ENCODE assay signal across 9 cellular contexts in genomic region chr3:49720383-49721164, GRCh38. TPM values are rescaled to one million over a fixed set of nuclear protein-coding genes. Genes with fewer than 3 reads are reported as not detected.
A peak's percentile ranks its signal among the peaks of the same experiment; 100 is the strongest.
DNase-seq lines count a peak whose midpoint lies in the region; ATAC-seq, FAIRE-seq and TF ChIP-seq lines count a peak whose summit lies in the region.
"Had no signal": no experiment of that assay in that cellular context is flagged by ENCODE, and none has a peak within 500 bp of the region (broad histone marks: within the 10 kb centered on the region; RNA-seq: fewer than 3 reads in every experiment).

No MANE protein-coding gene starts in this region.

- in situ Hi-C loops in GM12878 (cut with MboI) = no loop called here

- H3K27ac Mint-ChIP-seq in neural progenitor cell = no peak overlapping the region

- H3K79me2 ChIP-seq in GM12878 (ENCODE audit: control insufficient read depth, insufficient read depth, low read length) (peaks cover 20% of the 10 kb centered on the region), neural progenitor cell (ENCODE audit: low read depth) (peaks cover 12% of the 10 kb centered on the region)

- POLR2A ChIA-PET in GM12878 (lab: Charles Lee) = interaction anchor here (0.6 kb wide), 1 partner anchor 351 kb away, joined by 3 read pairs; no protein-coding TSS in a partner anchor

- WGBS in GM12878 (ENCODE audit: insufficient coverage, insufficient replicate concordance, low lambda C conversion rate, missing lambda C conversion rate) = 85% methylated on average over 11 of the region's 11 CpGs

- DNase-seq in GM12891 (ENCODE audit: insufficient read length, low spot score) = no peak
- no peak for DNase-seq in GM12878 (ENCODE audit: low read depth, low spot score)
- DNase-seq in neural progenitor cell (ENCODE audit: low spot score) = no peak
- no peak for DNase-seq in NCI-H1417 (lab: John Stamatoyannopoulos, UW)

- H3K27ac ChIP-seq in C4-2B (peak overlapping the region; percentile 42; the same call in 1 of the 2 replicates), GM12878 (ENCODE audit: control insufficient read depth, insufficient read depth) (no peak overlapping the region), neural progenitor cell (no peak overlapping the region)

- no TSS peak for BruUV-seq in GM12878 (replicated peaks; lab: Mats Ljungman, UMichigan)

- H3F3A ChIP-seq in neural progenitor cell (ENCODE audit: low read depth) = peaks cover 44% of the 10 kb centered on the region

- H3K9me3 ChIP-seq in GM12878 (replicated peaks; ENCODE audit: control insufficient read depth, insufficient read depth, low read length) (no peaks in the 10 kb centered on the region; the same call in 2 of the 3 replicates), neural progenitor cell (ENCODE audit: low read depth) (no peaks in the 10 kb centered on the region)

- peak overlapping the region; percentile 84 for H3K4me3 Mint-ChIP-seq in neural progenitor cell

- H3K9me3 Mint-ChIP-seq in neural progenitor cell = no peaks in the 10 kb centered on the region

- TF ChIP-seq EP300 in GM12878 (IDR thresholded peaks at IDR 0.05; ENCODE audit: borderline replicate concordance in 1 of 2, control insufficient read depth in 1 of 2, low read depth in 2 of 2, low read length in 2 of 2) = no peak

- no peaks in the 10 kb centered on the region for H4K20me1 ChIP-seq in GM12878 (ENCODE audit: control insufficient read depth, insufficient read depth)
- no peaks in the 10 kb centered on the region for H4K20me1 ChIP-seq in neural progenitor cell (ENCODE audit: low read depth)

- intact Hi-C loops in GM12878 (cut with micrococcal nuclease; ENCODE audit: unreplicated experiment) = loop anchor here (5.0 kb wide), 2 partner anchors 67 to 117 kb away; partner anchors contain the start of gene IP6K1

- H3K4me3 ChIP-seq in GM12878 = no peak overlapping the region
- H3K4me3 ChIP-seq in neural progenitor cell = no peak overlapping the region

- H2AFZ ChIP-seq in GM12878 (ENCODE audit: control insufficient read depth, low read depth, low read length) = no peak overlapping the region
- no peak overlapping the region for H2AFZ ChIP-seq in neural progenitor cell (replicated peaks)

- H3K36me3 Mint-ChIP-seq in neural progenitor cell = peaks cover 9% of the 10 kb centered on the region

- H3K4me1 ChIP-seq in GM12878 (ENCODE audit: control insufficient read depth, insufficient read depth, low read length) (peaks cover 21% of the 10 kb centered on the region), neural progenitor cell (peaks cover 8% of the 10 kb centered on the region)

- peaks cover 25% of the 10 kb centered on the region for H3K4me1 Mint-ChIP-seq in neural progenitor cell

- TF ChIP-seq POLR2A in GM12891 (IDR thresholded peaks at IDR 0.05; ENCODE audit: low read depth, low read length) (0 out of 2 replicates have a peak, but pooled peaks have one; percentile 61), GM12878 (IDR thresholded peaks at IDR 0.05; ENCODE audit: low read depth, low read length) (peak; percentile 75)

- peaks cover 9% of the 10 kb centered on the region for H3K27me3 Mint-ChIP-seq in neural progenitor cell (ENCODE audit: insufficient read depth, low read depth)

- H3K36me3 ChIP-seq in GM12878 (ENCODE audit: control insufficient read depth in 2 of 2, insufficient read depth in 2 of 2, low read length in 1 of 2) (peaks cover 3 to 9% of the 10 kb centered on the region in 2 experiments; a peak in 3 of 4 replicates), neural progenitor cell (no peaks in the 10 kb centered on the region)

- no peak for TF ChIP-seq CTCF in C4-2B (conservative IDR thresholded peaks at IDR 0.05)
- TF ChIP-seq CTCF in GM12878 (IDR thresholded peaks at IDR 0.05 in 2 of 3, conservative IDR thresholded peaks at IDR 0.05 in 1 of 3; ENCODE audit: control insufficient read depth in 2 of 3, extremely low read depth in 1 of 3, insufficient read depth in 1 of 3, low read depth in 3 of 3, low read length in 3 of 3) = no peak
- TF ChIP-seq CTCF in neural progenitor cell (IDR thresholded peaks at IDR 0.05) = no peak

- no peak for TF ChIP-seq RAD21 in GM12878 (IDR thresholded peaks at IDR 0.05; ENCODE audit: insufficient read depth, low read depth, low read length)

- H3K9ac ChIP-seq in GM12878 (ENCODE audit: control insufficient read depth, insufficient read depth, low read length) (no peak overlapping the region), neural progenitor cell (no peak overlapping the region)

- CTCF ChIA-PET in GM12878 (lab: Yijun Ruan, JAX) = interaction anchor here (1.3 to 1.9 kb wide), 2 partner anchors 118 to 184 kb away, joined by 4 to 8 read pairs; no protein-coding TSS in a partner anchor

- H3K27me3 ChIP-seq in GM12878 (replicated peaks in 1 of 2; ENCODE audit: control insufficient read depth in 2 of 2, insufficient read depth in 2 of 2, low read length in 1 of 2) (no peaks in the 10 kb centered on the region), neural progenitor cell (peaks cover 8% of the 10 kb centered on the region)

- SMC1A ChIA-PET in GM12878 (lab: Charles Lee; ENCODE audit: uncharacterized antibody, unreplicated experiment) = no interaction called here

- RAD21 ChIA-PET in GM12878 (lab: Charles Lee; ENCODE audit: unreplicated experiment) = interaction anchor here (0.5 kb wide), 1 partner anchor 254 kb away, joined by 4 read pairs; no protein-coding TSS in a partner anchor

- H3K4me2 ChIP-seq in GM12878 (ENCODE audit: control insufficient read depth, insufficient read depth) = no peak overlapping the region
- no peak overlapping the region for H3K4me2 ChIP-seq in neural progenitor cell

- no peak for FAIRE-seq in GM12891 (lab: Jason Lieb, UNC)
- FAIRE-seq in GM12878 (lab: Jason Lieb, UNC) = no peak
- FAIRE-seq: D721Med had no signal

- ATAC-seq in GM12878 = no peak
- no peak for ATAC-seq in activated CD4-positive, CD25-positive, alpha-beta regulatory T cell treated with anti-CD3 and anti-CD28 coated beads, Interleukin-2, amount 50 U/mL, for 24 hours
- no peak for ATAC-seq in HG02852 (IDR thresholded peaks at IDR 0.05; ENCODE audit: unreplicated experiment)
- ATAC-seq in GM18867 (IDR thresholded peaks at IDR 0.05; ENCODE audit: unreplicated experiment) = no peak

RNA-seq across cellular contexts. Expression of gene AMIGO3, which starts 1.1 kb away (rescaled TPM):
- polyA plus RNA-seq in GM12891 (2012; ENCODE audit: low read depth, missing spikeins) = 1.0 TPM
- 3.7 and 3.9 TPM in 2 replicates for total RNA-seq in GM12878 (2013; cell fraction: nucleolus; rRNA removed)
- total RNA-seq in GM12878 (2014; rRNA removed) = 1.2 and 1.3 TPM in 2 replicates
- not detected in 2 replicates for total RNA-seq in GM12878 (2014; rRNA removed; fragmentation: Illumina TruSeq; extraction: Trizol)
- total RNA-seq in GM12878 (2021) = 0.18 TPM in 1 of 2 replicates, not detected in the other
- polyA plus RNA-seq in GM12878 (2011; ENCODE audit: low read depth) = 0.13 TPM
- 0.19 TPM in 1 of 2 replicates, not detected in the other for polyA plus RNA-seq in GM12878 (2011; rRNA removed)
- polyA plus RNA-seq in GM12878 (2011; cell fraction: cytosol; rRNA removed) = 1.8 TPM in 1 of 2 replicates, not detected in the other
- 3.0 and 4.6 TPM in 2 replicates for polyA plus RNA-seq in GM12878 (2011; cell fraction: nucleus; rRNA removed)
- polyA plus RNA-seq in GM12878 (2012) = 1.4 and 1.8 TPM in 2 replicates
- polyA plus RNA-seq in GM12878 (2014; fragmentation: Illumina TruSeq; extraction: Trizol) = 0.07 TPM in 1 of 2 replicates, not detected in the other
- not detected for polyA plus RNA-seq in GM12878 (2014; fragmentation: Nextera tagmentation; extraction: Ambion mirVana)
- polyA plus RNA-seq in GM12878 (2014; rRNA removed) = 0.58 and 1.2 TPM in 2 replicates
- polyA plus RNA-seq in GM12878 (2016; fragmentation: Nextera tagmentation; extraction: Ambion mirVana) = 1 to 10 TPM in 1 of 2 experiments, under 1 TPM in 1; 0.44 to 1.1 TPM
- 1.2 TPM in 1 of 2 replicates, not detected in the other for polyA minus RNA-seq in GM12878 (2011; rRNA and poly(A)+ RNA removed)
- polyA minus RNA-seq in GM12878 (2011; cell fraction: cytosol; rRNA and poly(A)+ RNA removed) = 0.52 and 0.53 TPM in 2 replicates
- polyA minus RNA-seq in GM12878 (2011; cell fraction: nucleus; rRNA and poly(A)+ RNA removed) = 4.6 and 10.5 TPM in 2 replicates
- total RNA-seq in neural progenitor cell (ENCODE audit: low replicate concordance) = 2.6 TPM in 1 of 2 replicates, not detected in the other

RNA-seq across cellular contexts. Expression of gene GMPPB, which starts 3.2 kb away (rescaled TPM):
- 18.9 TPM for polyA plus RNA-seq in GM12891 (2012; ENCODE audit: low read depth, missing spikeins)
- 27.3 and 30.3 TPM in 2 replicates for total RNA-seq in GM12878 (2013; cell fraction: nucleolus; rRNA removed)
- total RNA-seq in GM12878 (2014; rRNA removed) = 39.1 and 44.3 TPM in 2 replicates
- 11.3 and 11.7 TPM in 2 replicates for total RNA-seq in GM12878 (2014; rRNA removed; fragmentation: Illumina TruSeq; extraction: Trizol)
- 45.6 and 46.1 TPM in 2 replicates for total RNA-seq in GM12878 (2021)
- 11.1 TPM for polyA plus RNA-seq in GM12878 (2011; ENCODE audit: low read depth)
- polyA plus RNA-seq in GM12878 (2011; rRNA removed) = 5.7 and 13.4 TPM in 2 replicates
- 13.9 and 18.8 TPM in 2 replicates for polyA plus RNA-seq in GM12878 (2011; cell fraction: cytosol; rRNA removed)
- 26.9 and 29.1 TPM in 2 replicates for polyA plus RNA-seq in GM12878 (2011; cell fraction: nucleus; rRNA removed)
- polyA plus RNA-seq in GM12878 (2012) = 24.8 and 27.5 TPM in 2 replicates
- polyA plus RNA-seq in GM12878 (2014; fragmentation: Illumina TruSeq; extraction: Trizol) = 4.7 and 13.3 TPM in 2 replicates
- polyA plus RNA-seq in GM12878 (2014; fragmentation: Nextera tagmentation; extraction: Ambion mirVana) = 1 to 10 TPM; 2.3 to 8.7 TPM
- polyA plus RNA-seq in GM12878 (2014; rRNA removed) = 33.2 and 40.3 TPM in 2 replicates
- polyA plus RNA-seq in GM12878 (2016; fragmentation: Nextera tagmentation; extraction: Ambion mirVana) = 10 to 100 TPM; 73.2 to 99.5 TPM
- 19.7 and 20.2 TPM in 2 replicates for polyA minus RNA-seq in GM12878 (2011; rRNA and poly(A)+ RNA removed)
- 7.1 and 8.2 TPM in 2 replicates for polyA minus RNA-seq in GM12878 (2011; cell fraction: cytosol; rRNA and poly(A)+ RNA removed)
- 24.4 and 39.9 TPM in 2 replicates for polyA minus RNA-seq in GM12878 (2011; cell fraction: nucleus; rRNA and poly(A)+ RNA removed)
- 10.6 and 18.8 TPM in 2 replicates for total RNA-seq in neural progenitor cell (ENCODE audit: low replicate concordance)

RNA-seq across cellular contexts. Expression of gene RNF123, which starts 31.2 kb away (rescaled TPM):
- polyA plus RNA-seq in GM12891 (2012; ENCODE audit: low read depth, missing spikeins) = 7.8 TPM
- total RNA-seq in GM12878 (2013; cell fraction: nucleolus; rRNA removed) = 38.2 and 40.9 TPM in 2 replicates
- total RNA-seq in GM12878 (2014; rRNA removed) (14.7 and 20.4 TPM in 2 replicates), GM12878 (2014; rRNA removed; fragmentation: Illumina TruSeq; extraction: Trizol) (6.4 and 8.1 TPM in 2 replicates), GM12878 (2021) (28.7 and 31.5 TPM in 2 replicates), neural progenitor cell (ENCODE audit: low replicate concordance) (15.0 and 34.4 TPM in 2 replicates)
- polyA plus RNA-seq in GM12878 (2011; ENCODE audit: low read depth) = 26.5 TPM
- polyA plus RNA-seq in GM12878 (2011; rRNA removed) (8.1 and 20.0 TPM in 2 replicates), GM12878 (2014; fragmentation: Illumina TruSeq; extraction: Trizol) (6.4 and 12.1 TPM in 2 replicates), GM12878 (2014; fragmentation: Nextera tagmentation; extraction: Ambion mirVana) (1 to 10 TPM; 4.2 to 4.5 TPM), GM12878 (2014; rRNA removed) (21.4 and 23.0 TPM in 2 replicates), GM12878 (2016; fragmentation: Nextera tagmentation; extraction: Ambion mirVana) (10 to 100 TPM; 16.6 to 18.5 TPM)
- 22.3 and 30.2 TPM in 2 replicates for polyA plus RNA-seq in GM12878 (2011; cell fraction: cytosol; rRNA removed)
- 105 and 114 TPM in 2 replicates for polyA plus RNA-seq in GM12878 (2011; cell fraction: nucleus; rRNA removed)
- polyA plus RNA-seq in GM12878 (2012) = 5.7 and 8.9 TPM in 2 replicates
- 20.3 and 29.3 TPM in 2 replicates for polyA minus RNA-seq in GM12878 (2011; rRNA and poly(A)+ RNA removed)
- polyA minus RNA-seq in GM12878 (2011; cell fraction: cytosol; rRNA and poly(A)+ RNA removed) = 13.1 and 13.6 TPM in 2 replicates
- polyA minus RNA-seq in GM12878 (2011; cell fraction: nucleus; rRNA and poly(A)+ RNA removed) = 31.8 and 67.1 TPM in 2 replicates

RNA-seq across cellular contexts. Expression of gene MST1, which starts 31.3 kb away (rescaled TPM):
- 21.7 TPM for polyA plus RNA-seq in GM12891 (2012; ENCODE audit: low read depth, missing spikeins)
- 31.5 and 41.7 TPM in 2 replicates for total RNA-seq in GM12878 (2013; cell fraction: nucleolus; rRNA removed)
- 10.1 and 10.6 TPM in 2 replicates for total RNA-seq in GM12878 (2014; rRNA removed)
- total RNA-seq in GM12878 (2014; rRNA removed; fragmentation: Illumina TruSeq; extraction: Trizol) = 2.3 and 3.0 TPM in 2 replicates
- total RNA-seq in GM12878 (2021) = 14.1 TPM in 2 replicates
- 23.1 TPM for polyA plus RNA-seq in GM12878 (2011; ENCODE audit: low read depth)
- 13.4 and 24.2 TPM in 2 replicates for polyA plus RNA-seq in GM12878 (2011; rRNA removed)
- polyA plus RNA-seq in GM12878 (2011; cell fraction: cytosol; rRNA removed) = 16.4 and 28.7 TPM in 2 replicates
- polyA plus RNA-seq in GM12878 (2011; cell fraction: nucleus; rRNA removed) = 519 and 594 TPM in 2 replicates
- polyA plus RNA-seq in GM12878 (2012) = 38.8 and 51.3 TPM in 2 replicates
- 1.6 and 3.4 TPM in 2 replicates for polyA plus RNA-seq in GM12878 (2014; fragmentation: Illumina TruSeq; extraction: Trizol)
- 1 to 10 TPM; 1.2 to 4.4 TPM for polyA plus RNA-seq in GM12878 (2014; fragmentation: Nextera tagmentation; extraction: Ambion mirVana)
- polyA plus RNA-seq in GM12878 (2014; rRNA removed) = 20.8 and 25.5 TPM in 2 replicates
- polyA plus RNA-seq in GM12878 (2016; fragmentation: Nextera tagmentation; extraction: Ambion mirVana) = 1 to 10 TPM; 2.6 to 3.9 TPM
- polyA minus RNA-seq in GM12878 (2011; rRNA and poly(A)+ RNA removed) = 4.2 and 11.5 TPM in 2 replicates
- polyA minus RNA-seq in GM12878 (2011; cell fraction: cytosol; rRNA and poly(A)+ RNA removed) = 5.6 and 5.8 TPM in 2 replicates
- polyA minus RNA-seq in GM12878 (2011; cell fraction: nucleus; rRNA and poly(A)+ RNA removed) = 44.7 and 55.5 TPM in 2 replicates
- 2.7 and 8.8 TPM in 2 replicates for total RNA-seq in neural progenitor cell (ENCODE audit: low replicate concordance)

RNA-seq across cellular contexts. Expression of gene APEH, which starts 46.4 kb away (rescaled TPM):
- 80.9 TPM for polyA plus RNA-seq in GM12891 (2012; ENCODE audit: low read depth, missing spikeins)
- 71.1 and 89.5 TPM in 2 replicates for total RNA-seq in GM12878 (2013; cell fraction: nucleolus; rRNA removed)
- 199 and 214 TPM in 2 replicates for total RNA-seq in GM12878 (2014; rRNA removed)
- total RNA-seq in GM12878 (2014; rRNA removed; fragmentation: Illumina TruSeq; extraction: Trizol) = 110 and 116 TPM in 2 replicates
- 178 and 186 TPM in 2 replicates for total RNA-seq in GM12878 (2021)
- polyA plus RNA-seq in GM12878 (2011; ENCODE audit: low read depth) = 43.5 TPM
- 66.9 and 101 TPM in 2 replicates for polyA plus RNA-seq in GM12878 (2011; rRNA removed)
- polyA plus RNA-seq in GM12878 (2011; cell fraction: cytosol; rRNA removed) = 152 and 183 TPM in 2 replicates
- 301 and 327 TPM in 2 replicates for polyA plus RNA-seq in GM12878 (2011; cell fraction: nucleus; rRNA removed)
- polyA plus RNA-seq in GM12878 (2012) = 71.4 and 74.9 TPM in 2 replicates
- 125 and 130 TPM in 2 replicates for polyA plus RNA-seq in GM12878 (2014; fragmentation: Illumina TruSeq; extraction: Trizol)
- polyA plus RNA-seq in GM12878 (2014; fragmentation: Nextera tagmentation; extraction: Ambion mirVana) = 100 to 1,000 TPM in 1 of 2 experiments, 10 to 100 TPM in 1; 74.4 to 102 TPM
- polyA plus RNA-seq in GM12878 (2014; rRNA removed) = 132 and 162 TPM in 2 replicates
- 100 to 1,000 TPM; 207 to 209 TPM for polyA plus RNA-seq in GM12878 (2016; fragmentation: Nextera tagmentation; extraction: Ambion mirVana)
- 167 and 275 TPM in 2 replicates for polyA minus RNA-seq in GM12878 (2011; rRNA and poly(A)+ RNA removed)
- 76.0 and 90.2 TPM in 2 replicates for polyA minus RNA-seq in GM12878 (2011; cell fraction: cytosol; rRNA and poly(A)+ RNA removed)
- 116 and 212 TPM in 2 replicates for polyA minus RNA-seq in GM12878 (2011; cell fraction: nucleus; rRNA and poly(A)+ RNA removed)
- 132 and 160 TPM in 2 replicates for total RNA-seq in neural progenitor cell (ENCODE audit: low replicate concordance)
